ENCODE assay signal across 35 cellular contexts in genomic region chr5:161924270-161924669, GRCh38.
"Had no signal": no experiment of that assay in that cellular context is flagged by ENCODE, and none has a peak within 500 bp of the region (broad histone marks: within the 10 kb centered on the region; RNA-seq: fewer than 3 reads in every experiment).

No MANE protein-coding gene starts in this region.

- H3K4me3 ChIP-seq: MG63 had no signal

- H3K27me3 ChIP-seq: MG63 had no signal

- H3K9me3 ChIP-seq: MG63 had no signal

- DNase-seq: Karpas-422, Kasumi-1, MG63, MM.1S, MV-4-11, NCI-H1048, NCI-H1092, NCI-H1092 treated with DMSO at 0.1 percent for 48 hours, NCI-H1105, NCI-H1105 treated with DMSO at 0.1 percent for 48 hours, NCI-H1417, NCI-H1417 treated with DMSO at 0.1 percent for 48 hours, NCI-H1436, NCI-H1436 treated with DMSO at 0.1 percent for 48 hours, NCI-H146, NCI-H1694, NCI-H1694 treated with DMSO at 0.1 percent for 48 hours, NCI-H187, NCI-H187 treated with DMSO at 0.1 percent for 48 hours, NCI-H1930, NCI-H2029, NCI-H2029 treated with DMSO at 0.1 percent for 48 hours, NCI-H2081, NCI-H2081 treated with DMSO at 0.1 percent for 48 hours, NCI-H2107, NCI-H2171, NCI-H2171 treated with DMSO at 0.1 percent for 48 hours, NCI-H2227 treated with DMSO at 0.1 percent for 48 hours, NCI-H226, NCI-H345, NCI-H446, NCI-H446 treated with DMSO at 0.1 percent for 48 hours, NCI-H510A, NCI-H510A treated with DMSO at 0.1 percent for 48 hours, NCI-H524 had no signal

- H3K36me3 ChIP-seq: MG63 had no signal
